10 cellular contexts compared by ENCODE assay signal in genomic region chrX:67780694-67781109, GRCh38.
DNase-seq lines count a peak whose midpoint lies in the region; ATAC-seq, FAIRE-seq and TF ChIP-seq lines count a peak whose summit lies in the region.
"Had no signal": no experiment of that assay in that cellular context is flagged by ENCODE, and none has a peak within 500 bp of the region (broad histone marks: within the 10 kb centered on the region; RNA-seq: fewer than 3 reads in every experiment).

No MANE protein-coding gene starts in this region.

- peak; percentile 69 to 82 for ATAC-seq in activated naive CD4-positive, alpha-beta T cell treated with anti-CD3 and anti-CD28 coated beads, Interleukin-2, amount 50 U/mL, for 72 hours

- H3K4me3 Mint-ChIP-seq in activated naive CD4-positive, alpha-beta T cell treated with anti-CD3 and anti-CD28 coated beads, Interleukin-2, amount 10 ng/mL, durations not matched to agents 7 days and 5 days: no peak overlapping the region
- no peak overlapping the region for H3K4me3 Mint-ChIP-seq in endodermal cell
- H3K4me3 Mint-ChIP-seq: activated B cell treated with CpG ODN at 0.5 μM for 24 hours had no signal

- H3K4me3 ChIP-seq in subcutaneous abdominal adipose tissue (ENCODE audit: low read depth in 1 of 5, low read length in 5 of 5): no peak overlapping the region
- H3K4me3 ChIP-seq in endodermal cell (ENCODE audit: low read length): no peak overlapping the region

- 66 to 83% methylated on average over 1 to 2 of the region's 2 CpGs for whole genome bisulfite sequencing in endodermal cell (ENCODE audit: insufficient coverage in 1 of 2, insufficient read length in 1 of 2), 2 experiments

- H3K9me3 ChIP-seq in subcutaneous abdominal adipose tissue (ENCODE audit: control insufficient read depth in 5 of 5, low read length in 5 of 5) (no peaks in the 10 kb centered on the region), endodermal cell (ENCODE audit: control insufficient read depth, low read length) (no peaks in the 10 kb centered on the region)

- H3K4me1 ChIP-seq in subcutaneous abdominal adipose tissue (ENCODE audit: control insufficient read depth in 5 of 5, insufficient read depth in 5 of 5, low read length in 5 of 5): peaks cover 8 to 30% (median 18%) of the 10 kb centered on the region in 5 donors
- no peaks in the 10 kb centered on the region for H3K4me1 ChIP-seq in endodermal cell (ENCODE audit: control insufficient read depth, insufficient read depth, low read length)

- DNase-seq in activated naive CD4-positive, alpha-beta T cell treated with anti-CD3 and anti-CD28 coated beads, Interleukin-2, amount 50 U/mL, for 72 hours (ENCODE audit: low spot score in 2 of 2): no peak
- DNase-seq in activated naive CD4-positive, alpha-beta T cell treated with anti-CD3 and anti-CD28 coated beads, Interleukin-2, amount 10 ng/mL, durations not matched to agents 7 days and 5 days: no peak
- DNase-seq in astrocyte of the hippocampus (ENCODE audit: low read depth, low spot score) (peak; percentile 87), D341Med (ENCODE audit: low spot score) (no peak), endodermal cell (no peak), NCI-H1694 (lab: John Stamatoyannopoulos, UW) (no peak)
- DNase-seq: activated B cell treated with CpG ODN at 0.5 μM for 24 hours had no signal

- peak overlapping the region in 1 of 5 donors; percentile 2 for H3K9ac ChIP-seq in subcutaneous abdominal adipose tissue (ENCODE audit: low read length in 5 of 5)
- no peak overlapping the region for H3K9ac ChIP-seq in endodermal cell (ENCODE audit: extremely low read depth, low read length, poor library complexity, severe bottlenecking)

- H3K27me3 ChIP-seq in subcutaneous abdominal adipose tissue (ENCODE audit: control insufficient read depth in 5 of 5, insufficient read depth in 4 of 5, low read length in 5 of 5) (peaks cover 0 to 4% (median 0%) of the 10 kb centered on the region in 5 donors), endodermal cell (ENCODE audit: control insufficient read depth, insufficient read depth, low read length, poor library complexity, severe bottlenecking) (no peaks in the 10 kb centered on the region)

- H3K9me3 Mint-ChIP-seq in activated naive CD4-positive, alpha-beta T cell treated with anti-CD3 and anti-CD28 coated beads, Interleukin-2, amount 50 U/mL, for 72 hours: no peaks in the 10 kb centered on the region
- H3K9me3 Mint-ChIP-seq in activated naive CD4-positive, alpha-beta T cell treated with anti-CD3 and anti-CD28 coated beads, Interleukin-2, amount 10 ng/mL, durations not matched to agents 7 days and 5 days: no peaks in the 10 kb centered on the region
- peaks cover 39% of the 10 kb centered on the region for H3K9me3 Mint-ChIP-seq in endodermal cell
- H3K9me3 Mint-ChIP-seq: activated B cell treated with CpG ODN at 0.5 μM for 24 hours had no signal

- CTCF ChIA-PET in activated naive CD4-positive, alpha-beta T cell treated with anti-CD3 and anti-CD28 coated beads, Interleukin-2, amount 10 ng/mL, durations not matched to agents 7 days and 5 days (lab: Charles Lee): no interaction called here

- H3K4me1 Mint-ChIP-seq in activated naive CD4-positive, alpha-beta T cell treated with anti-CD3 and anti-CD28 coated beads, Interleukin-2, amount 10 ng/mL, durations not matched to agents 7 days and 5 days: no peaks in the 10 kb centered on the region
- H3K4me1 Mint-ChIP-seq in endodermal cell: no peaks in the 10 kb centered on the region
- H3K4me1 Mint-ChIP-seq: activated B cell treated with CpG ODN at 0.5 μM for 24 hours had no signal

- H3K36me3 Mint-ChIP-seq in activated naive CD4-positive, alpha-beta T cell treated with anti-CD3 and anti-CD28 coated beads, Interleukin-2, amount 50 U/mL, for 72 hours: no peaks in the 10 kb centered on the region
- no peaks in the 10 kb centered on the region for H3K36me3 Mint-ChIP-seq in activated naive CD4-positive, alpha-beta T cell treated with anti-CD3 and anti-CD28 coated beads, Interleukin-2, amount 10 ng/mL, durations not matched to agents 7 days and 5 days
- no peaks in the 10 kb centered on the region for H3K36me3 Mint-ChIP-seq in endodermal cell (ENCODE audit: low read depth)

- H3K27ac Mint-ChIP-seq in activated naive CD4-positive, alpha-beta T cell treated with anti-CD3 and anti-CD28 coated beads, Interleukin-2, amount 50 U/mL, for 72 hours: no peak overlapping the region
- no peak overlapping the region for H3K27ac Mint-ChIP-seq in activated naive CD4-positive, alpha-beta T cell treated with anti-CD3 and anti-CD28 coated beads, Interleukin-2, amount 10 ng/mL, durations not matched to agents 7 days and 5 days
- H3K27ac Mint-ChIP-seq in endodermal cell: no peak overlapping the region
- H3K27ac Mint-ChIP-seq: activated B cell treated with CpG ODN at 0.5 μM for 24 hours had no signal

- peak; percentile 13 for FAIRE-seq in islet of Langerhans (lab: Jason Lieb, UNC)
- FAIRE-seq: G401.6 had no signal

- H3K36me3 ChIP-seq in subcutaneous abdominal adipose tissue (ENCODE audit: control insufficient read depth in 5 of 5, insufficient read depth in 5 of 5, low read length in 5 of 5) (no peaks in the 10 kb centered on the region), endodermal cell (ENCODE audit: control insufficient read depth, insufficient read depth, low read length) (no peaks in the 10 kb centered on the region)

- H3K27me3 Mint-ChIP-seq in activated naive CD4-positive, alpha-beta T cell treated with anti-CD3 and anti-CD28 coated beads, Interleukin-2, amount 10 ng/mL, durations not matched to agents 7 days and 5 days: no peaks in the 10 kb centered on the region
- H3K27me3 Mint-ChIP-seq in endodermal cell (ENCODE audit: insufficient read depth): no peaks in the 10 kb centered on the region
- H3K27me3 Mint-ChIP-seq: activated B cell treated with CpG ODN at 0.5 μM for 24 hours had no signal

- TF ChIP-seq CTCF in endodermal cell (conservative IDR thresholded peaks at IDR 0.05): no peak

- H3K27ac ChIP-seq in subcutaneous abdominal adipose tissue (ENCODE audit: low read depth, low read length): peak overlapping the region; percentile 69
- no peak overlapping the region for H3K27ac ChIP-seq in endodermal cell (ENCODE audit: low read depth, low read length)
